ENCODE assay signal across 14 cellular contexts in the genomic region with DNA sequence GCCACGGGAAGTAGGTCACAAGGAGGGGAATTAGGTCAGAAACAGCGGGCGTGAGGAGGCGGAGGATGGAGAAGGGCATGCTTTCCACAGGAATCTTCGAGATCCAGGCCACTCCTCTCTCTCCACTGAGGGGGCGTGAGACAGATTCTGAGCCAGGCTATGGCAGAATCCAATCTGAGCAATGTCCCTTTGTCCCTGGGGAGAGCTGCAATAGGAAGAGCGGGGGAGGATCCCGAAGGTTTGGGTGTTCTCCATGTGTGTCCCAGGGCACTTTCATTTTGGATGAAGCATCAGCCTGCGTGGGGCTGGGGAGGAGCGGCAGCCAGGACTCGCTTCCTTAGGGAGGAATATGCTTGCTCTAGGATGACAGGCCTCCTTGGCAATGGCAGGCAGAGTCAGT.
A peak's percentile ranks its signal among the peaks of the same experiment; 100 is the strongest.
DNase-seq lines count a peak whose midpoint lies in the region; ATAC-seq and TF ChIP-seq lines count a peak whose summit lies in the region.
"Had no signal": no experiment of that assay in that cellular context is flagged by ENCODE, and none has a peak within 500 bp of the region (broad histone marks: within the 10 kb centered on the region; RNA-seq: fewer than 3 reads in every experiment).

No MANE protein-coding gene starts in this region.

- no peak for TF ChIP-seq POLR2A in ovary (IDR thresholded peaks at IDR 0.05)

- ATAC-seq in left ventricle myocardium superior (peak; percentile 93), SK-N-SH treated with all-trans-retinoic acid at 6 μM for 48 hours (no peak)

- H3K36me3 ChIP-seq in adipocyte (ENCODE audit: control insufficient read depth, insufficient read depth, low read length, severe bottlenecking) (no peaks in the 10 kb centered on the region), ovary (no peaks in the 10 kb centered on the region), WERI-Rb-1 (no peaks in the 10 kb centered on the region)

- TF ChIP-seq EP300 in ovary (IDR thresholded peaks at IDR 0.05) = no peak

- DNase-seq in AG08395 (ENCODE audit: low spot score) (peak; percentile 67), adipocyte (ENCODE audit: low read depth) (peak; percentile 6), left ventricle myocardium superior (peak; percentile 77), ovary (peak in 3 of 5 donors; percentile 34 to 55 (median 36)), NCI-H1694 (lab: John Stamatoyannopoulos, UW) (no peak), WERI-Rb-1 (no peak), putamen (ENCODE audit: low spot score) (no peak)
- DNase-seq: GF-D8, hippocampal formation, NCI-H1105, T1000 had no signal

- H3K4me3 ChIP-seq in adipocyte (ENCODE audit: low read length) (peak overlapping the region; percentile 48), ovary (peak overlapping the region; percentile 0), WERI-Rb-1 (ENCODE audit: low read depth, low read length) (no peak overlapping the region)

- WGBS in ovary, 3 donors = 26 to 33% (median 32%) methylated on average over 11 of the region's 11 CpGs

- TF ChIP-seq CTCF in ovary (IDR thresholded peaks at IDR 0.05) (no peak), WERI-Rb-1 (IDR thresholded peaks at IDR 0.05; ENCODE audit: low read depth, low read length) (no peak)

- H3K27ac ChIP-seq in ovary = no peak overlapping the region
- H3K27ac ChIP-seq in WERI-Rb-1 = no peak overlapping the region
- H3K27ac ChIP-seq: HL-60, parathyroid adenoma had no signal

- H3K9me3 ChIP-seq in adipocyte (ENCODE audit: control insufficient read depth, low read length) = no peaks in the 10 kb centered on the region
- no peaks in the 10 kb centered on the region for H3K9me3 ChIP-seq in ovary
- no peaks in the 10 kb centered on the region for H3K9me3 ChIP-seq in WERI-Rb-1 (ENCODE audit: severe bottlenecking)

- peak overlapping the region; percentile 57 for H3K9ac ChIP-seq in adipocyte (ENCODE audit: low read length)
- H3K9ac ChIP-seq: parathyroid adenoma had no signal

- intact Hi-C loops in left ventricle myocardium superior (cut with micrococcal nuclease) (no loop called here), ovary (cut with DNase I) (no loop called here)

- no peaks in the 10 kb centered on the region for H3K27me3 ChIP-seq in adipocyte (replicated peaks; ENCODE audit: control insufficient read depth, insufficient read depth, low read length)
- H3K27me3 ChIP-seq in ovary = no peaks in the 10 kb centered on the region
- H3K27me3 ChIP-seq in WERI-Rb-1 (ENCODE audit: insufficient read depth, low read depth, severe bottlenecking) = no peaks in the 10 kb centered on the region

- peaks cover 42% of the 10 kb centered on the region for H3K4me1 ChIP-seq in adipocyte (ENCODE audit: control insufficient read depth, insufficient read depth, low read length)
- peaks cover 1% of the 10 kb centered on the region for H3K4me1 ChIP-seq in ovary (ENCODE audit: insufficient read depth)
- H3K4me1 ChIP-seq: parathyroid adenoma had no signal

TF ChIP-seq in SK-N-SH treated with all-trans-retinoic acid at 6 μM for 48 hours, 23 proteins besides CTCF, POLR2A, EP300 and RAD21:
- no peak for TF ChIP-seq GLIS3 (CRISPR knock-in tag; IDR thresholded peaks at IDR 0.05)
- TF ChIP-seq, protein P1, sequence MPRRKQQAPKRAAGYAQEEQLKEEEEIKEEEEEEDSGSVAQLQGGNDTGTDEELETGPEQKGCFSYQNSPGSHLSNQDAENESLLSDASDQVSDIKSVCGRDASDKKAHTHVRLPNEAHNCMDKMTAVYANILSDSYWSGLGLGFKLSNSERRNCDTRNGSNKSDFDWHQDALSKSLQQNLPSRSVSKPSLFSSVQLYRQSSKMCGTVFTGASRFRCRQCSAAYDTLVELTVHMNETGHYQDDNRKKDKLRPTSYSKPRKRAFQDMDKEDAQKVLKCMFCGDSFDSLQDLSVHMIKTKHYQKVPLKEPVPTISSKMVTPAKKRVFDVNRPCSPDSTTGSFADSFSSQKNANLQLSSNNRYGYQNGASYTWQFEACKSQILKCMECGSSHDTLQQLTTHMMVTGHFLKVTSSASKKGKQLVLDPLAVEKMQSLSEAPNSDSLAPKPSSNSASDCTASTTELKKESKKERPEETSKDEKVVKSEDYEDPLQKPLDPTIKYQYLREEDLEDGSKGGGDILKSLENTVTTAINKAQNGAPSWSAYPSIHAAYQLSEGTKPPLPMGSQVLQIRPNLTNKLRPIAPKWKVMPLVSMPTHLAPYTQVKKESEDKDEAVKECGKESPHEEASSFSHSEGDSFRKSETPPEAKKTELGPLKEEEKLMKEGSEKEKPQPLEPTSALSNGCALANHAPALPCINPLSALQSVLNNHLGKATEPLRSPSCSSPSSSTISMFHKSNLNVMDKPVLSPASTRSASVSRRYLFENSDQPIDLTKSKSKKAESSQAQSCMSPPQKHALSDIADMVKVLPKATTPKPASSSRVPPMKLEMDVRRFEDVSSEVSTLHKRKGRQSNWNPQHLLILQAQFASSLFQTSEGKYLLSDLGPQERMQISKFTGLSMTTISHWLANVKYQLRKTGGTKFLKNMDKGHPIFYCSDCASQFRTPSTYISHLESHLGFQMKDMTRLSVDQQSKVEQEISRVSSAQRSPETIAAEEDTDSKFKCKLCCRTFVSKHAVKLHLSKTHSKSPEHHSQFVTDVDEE (CRISPR knock-in tag; IDR thresholded peaks at IDR 0.05) = no peak
- TF ChIP-seq, protein P2, sequence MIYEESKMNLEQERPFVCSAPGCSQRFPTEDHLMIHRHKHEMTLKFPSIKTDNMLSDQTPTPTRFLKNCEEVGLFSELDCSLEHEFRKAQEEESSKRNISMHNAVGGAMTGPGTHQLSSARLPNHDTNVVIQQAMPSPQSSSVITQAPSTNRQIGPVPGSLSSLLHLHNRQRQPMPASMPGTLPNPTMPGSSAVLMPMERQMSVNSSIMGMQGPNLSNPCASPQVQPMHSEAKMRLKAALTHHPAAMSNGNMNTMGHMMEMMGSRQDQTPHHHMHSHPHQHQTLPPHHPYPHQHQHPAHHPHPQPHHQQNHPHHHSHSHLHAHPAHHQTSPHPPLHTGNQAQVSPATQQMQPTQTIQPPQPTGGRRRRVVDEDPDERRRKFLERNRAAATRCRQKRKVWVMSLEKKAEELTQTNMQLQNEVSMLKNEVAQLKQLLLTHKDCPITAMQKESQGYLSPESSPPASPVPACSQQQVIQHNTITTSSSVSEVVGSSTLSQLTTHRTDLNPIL (CRISPR knock-in tag; IDR thresholded peaks at IDR 0.05; ENCODE audit: low read depth) = no peak
- no peak for TF ChIP-seq RARB (CRISPR knock-in tag; IDR thresholded peaks at IDR 0.05)
- no peak for TF ChIP-seq CSDC2 (CRISPR knock-in tag; IDR thresholded peaks at IDR 0.05)
- no peak for TF ChIP-seq ZNF565 (CRISPR knock-in tag; conservative IDR thresholded peaks at IDR 0.05; ENCODE audit: low read depth)
- TF ChIP-seq OSR1 (CRISPR knock-in tag; IDR thresholded peaks at IDR 0.05) = no peak
- TF ChIP-seq SNAI2 (CRISPR knock-in tag; IDR thresholded peaks at IDR 0.05) = no peak

Comparison
In these comparisons a context has a peak if more than half of its experiments do, and no peak if none do; other contexts are left out.
1. DNase-seq: peak in AG08395 (single experiment), adipocyte (single experiment), left ventricle myocardium superior (single experiment) and ovary (3 of 5); none in NCI-H1694 (single experiment), WERI-Rb-1 (single experiment) and putamen (single experiment).